23 cellular contexts compared by ENCODE assay signal in genomic region chr14:97350894-97351713, GRCh38.
A peak's percentile ranks its signal among the peaks of the same experiment; 100 is the strongest.
DNase-seq lines count a peak whose midpoint lies in the region; ATAC-seq, FAIRE-seq and TF ChIP-seq lines count a peak whose summit lies in the region.
"Had no signal": no experiment of that assay in that cellular context is flagged by ENCODE, and none has a peak within 500 bp of the region (broad histone marks: within the 10 kb centered on the region; RNA-seq: fewer than 3 reads in every experiment).

No MANE protein-coding gene starts in this region.

- TF ChIP-seq POLR2A in GM12892 (IDR thresholded peaks at IDR 0.05; ENCODE audit: low read depth, low read length) = no peak
- no peak for TF ChIP-seq POLR2A in breast epithelium (IDR thresholded peaks at IDR 0.05)

- H3K4me3 ChIP-seq in hepatocyte (no peak overlapping the region), breast epithelium (no peak overlapping the region)
- H3K4me3 ChIP-seq: SJSA1 had no signal

- H3K27ac Mint-ChIP-seq in stimulated activated naive CD8-positive, alpha-beta T cell treated with anti-CD3 and anti-CD28 coated beads, Interleukin-15, amount 100 ng/mL, for 72 hours = no peak overlapping the region
- H3K27ac Mint-ChIP-seq: HFFc6 had no signal

- H3K27me3 ChIP-seq in hepatocyte (no peaks in the 10 kb centered on the region), breast epithelium (peaks cover 0 to 1% of the 10 kb centered on the region in 2 donors)
- H3K27me3 ChIP-seq: SJSA1 had no signal

- no peaks in the 10 kb centered on the region for H3K4me1 ChIP-seq in hepatocyte (ENCODE audit: insufficient read depth)
- no peaks in the 10 kb centered on the region for H3K4me1 ChIP-seq in breast epithelium
- H3K4me1 ChIP-seq: SJSA1 had no signal

- no peak for ATAC-seq in stimulated activated naive CD8-positive, alpha-beta T cell treated with anti-CD3 and anti-CD28 coated beads, Interleukin-15, amount 100 ng/mL, for 72 hours
- no peak for ATAC-seq in HG03342 (IDR thresholded peaks at IDR 0.05; ENCODE audit: unreplicated experiment)
- ATAC-seq: Right ventricle myocardium inferior had no signal

- 67% methylated on average over 7 of the region's 7 CpGs for WGBS in hepatocyte (ENCODE audit: low lambda C conversion rate, missing lambda C conversion rate)

- intact Hi-C loops in breast epithelium (cut with DNase I; ENCODE audit: low total_unique reads) = no loop called here

- peak; percentile 27 for FAIRE-seq in GM12892 (lab: Jason Lieb, UNC)
- FAIRE-seq: A204.1 had no signal

- DNase-seq in GM12892 (ENCODE audit: insufficient read length) (no peak), SW480 (ENCODE audit: low spot score) (peak; percentile 5), hepatocyte (ENCODE audit: low spot score) (peak; percentile 31), mucosa of gallbladder (ENCODE audit: low spot score) (peak; percentile 11), breast epithelium (ENCODE audit: low spot score in 2 of 2) (no peak)
- no peak for DNase-seq in activated T-cell treated with anti-CD3 and anti-CD28 coated beads, Interleukin-2, amount 50 U/mL, for 1 hour
- DNase-seq in stimulated activated naive CD8-positive, alpha-beta T cell treated with anti-CD3 and anti-CD28 coated beads, Interleukin-15, amount 100 ng/mL, for 72 hours = no peak
- DNase-seq: Calu3; CD8-positive, alpha-beta memory T cell; DMS153; H9; HFFc6; KG1; NCI-H1105 treated with DMSO at 0.1 percent for 48 hours; NCI-H2081; NCI-H2171; NCI-H345; NCI-H524 had no signal

- H3K27ac ChIP-seq in hepatocyte = peak overlapping the region; percentile 30
- H3K27ac ChIP-seq in breast epithelium = no peak overlapping the region
- H3K27ac ChIP-seq: C4-2B, SJSA1 had no signal

- H3K9me3 Mint-ChIP-seq in stimulated activated naive CD8-positive, alpha-beta T cell treated with anti-CD3 and anti-CD28 coated beads, Interleukin-15, amount 100 ng/mL, for 72 hours = peaks cover 0 to 6% of the 10 kb centered on the region in 2 donors
- H3K9me3 Mint-ChIP-seq: CD8-positive, alpha-beta memory T cell; H9 had no signal

- no peaks in the 10 kb centered on the region for H3K4me1 Mint-ChIP-seq in stimulated activated naive CD8-positive, alpha-beta T cell treated with anti-CD3 and anti-CD28 coated beads, Interleukin-15, amount 100 ng/mL, for 72 hours
- H3K4me1 Mint-ChIP-seq: H9 had no signal

- no peaks in the 10 kb centered on the region for H3K9me2 ChIP-seq in hepatocyte (replicated peaks; ENCODE audit: insufficient read depth)

- H3K79me2 ChIP-seq in hepatocyte = no peaks in the 10 kb centered on the region

- no peaks in the 10 kb centered on the region for H3K27me3 Mint-ChIP-seq in stimulated activated naive CD8-positive, alpha-beta T cell treated with anti-CD3 and anti-CD28 coated beads, Interleukin-15, amount 100 ng/mL, for 72 hours

- no peak for TF ChIP-seq CTCF in hepatocyte (IDR thresholded peaks at IDR 0.05; ENCODE audit: poor library complexity)
- no peak for TF ChIP-seq CTCF in breast epithelium (IDR thresholded peaks at IDR 0.05)

- H2AFZ ChIP-seq in hepatocyte = no peak overlapping the region

- no peak overlapping the region for H3K4me3 Mint-ChIP-seq in stimulated activated naive CD8-positive, alpha-beta T cell treated with anti-CD3 and anti-CD28 coated beads, Interleukin-15, amount 100 ng/mL, for 72 hours
- H3K4me3 Mint-ChIP-seq: CD8-positive, alpha-beta memory T cell; H9; HFFc6 had no signal

- H4K20me1 ChIP-seq in hepatocyte (ENCODE audit: insufficient read depth, poor library complexity, severe bottlenecking) = no peaks in the 10 kb centered on the region

- H3K4me2 ChIP-seq in hepatocyte = peak overlapping the region; percentile 19

- H3K36me3 ChIP-seq in hepatocyte (replicated peaks; ENCODE audit: insufficient read depth, low read depth) (no peaks in the 10 kb centered on the region), breast epithelium (no peaks in the 10 kb centered on the region)
- H3K36me3 ChIP-seq: SJSA1 had no signal

- no peaks in the 10 kb centered on the region for H3K9me3 ChIP-seq in hepatocyte (ENCODE audit: low read depth)
- H3K9me3 ChIP-seq in breast epithelium = no peaks in the 10 kb centered on the region
- H3K9me3 ChIP-seq: SJSA1 had no signal

Comparison
In these comparisons a context has a peak if more than half of its experiments do, and no peak if none do; other contexts are left out.
1. DNase-seq: peak in SW480 (single experiment), hepatocyte (single experiment) and mucosa of gallbladder (single experiment); none in GM12892 (single experiment), breast epithelium (0 of 2), activated T-cell treated with anti-CD3 and anti-CD28 coated beads, Interleukin-2, amount 50 U/mL, for 1 hour (single experiment) and stimulated activated naive CD8-positive, alpha-beta T cell treated with anti-CD3 and anti-CD28 coated beads, Interleukin-15, amount 100 ng/mL, for 72 hours (0 of 2).